1 cellular context compared by ENCODE assay signal in the genomic region with DNA sequence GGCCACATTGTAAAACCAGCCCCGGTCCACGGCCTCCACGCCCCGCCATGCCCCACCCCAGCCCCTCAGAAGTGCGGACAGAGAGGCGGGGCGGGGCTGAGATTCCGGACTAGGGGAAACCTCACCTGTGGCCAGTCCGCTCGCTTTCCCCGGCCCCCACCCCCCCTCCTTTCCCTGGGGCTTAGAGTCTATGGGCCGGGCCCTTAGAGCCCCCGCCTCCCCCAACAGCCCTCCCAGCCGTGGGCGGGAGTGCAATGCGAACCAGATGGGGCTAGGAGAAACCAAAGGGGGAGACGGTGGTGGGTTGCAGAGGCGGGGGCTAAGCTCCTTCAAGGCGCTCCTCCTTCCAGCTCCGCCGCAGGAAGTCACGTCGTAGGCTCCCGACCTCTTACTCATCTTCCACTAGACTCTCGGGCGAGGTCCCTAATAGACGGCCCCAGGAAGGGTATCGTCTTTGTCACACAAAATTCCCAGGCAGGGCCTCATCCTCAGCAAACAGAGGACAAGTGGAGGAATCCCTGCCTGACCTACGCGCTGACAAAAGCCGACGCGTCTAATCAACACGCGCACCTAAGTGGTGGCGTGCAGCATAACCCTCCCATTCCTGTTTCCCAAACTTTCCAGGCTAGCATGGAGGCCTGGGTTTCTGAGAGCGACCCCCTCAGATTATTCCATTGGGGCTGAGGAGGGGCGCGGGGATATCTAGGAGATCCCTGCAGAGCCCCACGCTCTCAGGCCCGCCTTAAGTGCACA.
A peak's percentile ranks its signal among the peaks of the same experiment; 100 is the strongest.
TF ChIP-seq lines count a peak whose summit lies in the region.

No MANE protein-coding gene starts in this region.

TF ChIP-seq in H1, 55 proteins besides CTCF, POLR2A, EP300 and RAD21:
- no peak for TF ChIP-seq RXRA (IDR thresholded peaks at IDR 0.05; ENCODE audit: insufficient read depth, low read depth, low read length)
- TF ChIP-seq EZH2 (IDR thresholded peaks at IDR 0.05; ENCODE audit: low read depth, low read length, severe bottlenecking): no peak
- TF ChIP-seq BRCA1 (IDR thresholded peaks at IDR 0.05; ENCODE audit: low read depth, low read length): no peak
- TF ChIP-seq TCF12 (IDR thresholded peaks at IDR 0.05; ENCODE audit: low read depth, low read length): no peak
- no peak for TF ChIP-seq BCL11A (IDR thresholded peaks at IDR 0.05; ENCODE audit: low read depth in 2 of 2, low read length in 2 of 2)
- TF ChIP-seq ATF2 (IDR thresholded peaks at IDR 0.05; ENCODE audit: low read length): no peak; the same call in 1 of the 2 replicates
- TF ChIP-seq POU5F1 (IDR thresholded peaks at IDR 0.05; ENCODE audit: low read depth, low read length): no peak
- TF ChIP-seq E2F6 (IDR thresholded peaks at IDR 0.05): no peak
- TF ChIP-seq SP4 (IDR thresholded peaks at IDR 0.05; ENCODE audit: low read length): no peak
- no peak for TF ChIP-seq SP1 (IDR thresholded peaks at IDR 0.05; ENCODE audit: low read depth, low read length)
- TF ChIP-seq KDM5A (IDR thresholded peaks at IDR 0.05; ENCODE audit: low read length): no peak
- TF ChIP-seq JUND (IDR thresholded peaks at IDR 0.05; ENCODE audit: low read length): no peak
- no peak for TF ChIP-seq ASH2L (IDR thresholded peaks at IDR 0.05; ENCODE audit: low read length)
- TF ChIP-seq CEBPB (IDR thresholded peaks at IDR 0.05; ENCODE audit: low read depth, low read length): no peak
- no peak for TF ChIP-seq MAFK (IDR thresholded peaks at IDR 0.05; ENCODE audit: low read depth, low read length)
- peak; percentile 42; the same call in 1 of the 2 replicates for TF ChIP-seq TAF1 (IDR thresholded peaks at IDR 0.05; ENCODE audit: low read depth, low read length)
- no peak for TF ChIP-seq TEAD4 (IDR thresholded peaks at IDR 0.05; ENCODE audit: low read depth, low read length)
- no peak for TF ChIP-seq CHD1 (IDR thresholded peaks at IDR 0.05; ENCODE audit: low read depth, low read length)
- no peak for TF ChIP-seq TAF7 (optimal IDR thresholded peaks at IDR 0.05; ENCODE audit: borderline replicate concordance, low read depth, low read length)
- no peak; the same call in 1 of the 2 replicates for TF ChIP-seq USF2 (IDR thresholded peaks at IDR 0.05; ENCODE audit: low read length)
- no peak for TF ChIP-seq KDM1A (IDR thresholded peaks at IDR 0.05; ENCODE audit: borderline replicate concordance, low read length)
- no peak for TF ChIP-seq CREB1 (IDR thresholded peaks at IDR 0.05)
- TF ChIP-seq SRF (IDR thresholded peaks at IDR 0.05; ENCODE audit: low read depth, low read length): no peak
- no peak for TF ChIP-seq JUN (IDR thresholded peaks at IDR 0.05; ENCODE audit: low read depth, low read length)
- TF ChIP-seq POLR2AphosphoS5 (IDR thresholded peaks at IDR 0.05; ENCODE audit: low read depth, low read length): peak; percentile 48; the same call in 1 of the 2 replicates
- TF ChIP-seq SIN3A (conservative IDR thresholded peaks at IDR 0.05 in 1 of 2, IDR thresholded peaks at IDR 0.05 in 1 of 2; ENCODE audit: low read depth in 1 of 2, low read length in 2 of 2): peak in 1 of 2 experiments; percentile 32; a peak in 1 of 4 replicates
- TF ChIP-seq ZNF274 (IDR thresholded peaks at IDR 0.05; ENCODE audit: borderline replicate concordance, extremely low read depth, low read length): no peak
- no peak for TF ChIP-seq YY1 (IDR thresholded peaks at IDR 0.05; ENCODE audit: low read depth, low read length)
- TF ChIP-seq, protein P1, sequence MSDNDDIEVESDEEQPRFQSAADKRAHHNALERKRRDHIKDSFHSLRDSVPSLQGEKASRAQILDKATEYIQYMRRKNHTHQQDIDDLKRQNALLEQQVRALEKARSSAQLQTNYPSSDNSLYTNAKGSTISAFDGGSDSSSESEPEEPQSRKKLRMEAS (IDR thresholded peaks at IDR 0.05): peak; percentile 5; the same call in 1 of the 2 replicates
- TF ChIP-seq RBBP5 (IDR thresholded peaks at IDR 0.05; ENCODE audit: borderline replicate concordance, low read depth, low read length): no peak
- no peak for TF ChIP-seq CHD2 (IDR thresholded peaks at IDR 0.05; ENCODE audit: low read length)
- no peak for TF ChIP-seq SIRT6 (IDR thresholded peaks at IDR 0.05; ENCODE audit: low read length)
- peak; percentile 40; the same call in 1 of the 2 replicates for TF ChIP-seq SUZ12 (IDR thresholded peaks at IDR 0.05; ENCODE audit: low read length)
- TF ChIP-seq CBX5 (IDR thresholded peaks at IDR 0.05; ENCODE audit: low read depth, low read length): no peak
- no peak for TF ChIP-seq NANOG (IDR thresholded peaks at IDR 0.05; ENCODE audit: insufficient read depth, low read depth, low read length, poor library complexity, severe bottlenecking)
- TF ChIP-seq GTF2F1 (IDR thresholded peaks at IDR 0.05; ENCODE audit: borderline replicate concordance, low read depth, low read length): no peak
- 0 out of 2 replicates have a peak, but pooled peaks have one; percentile 1 for TF ChIP-seq BACH1 (IDR thresholded peaks at IDR 0.05; ENCODE audit: low read length)
- TF ChIP-seq PHF8 (conservative IDR thresholded peaks at IDR 0.05; ENCODE audit: low read depth, low read length): no peak; the same call in 1 of the 2 replicates
- TF ChIP-seq, protein P2, sequence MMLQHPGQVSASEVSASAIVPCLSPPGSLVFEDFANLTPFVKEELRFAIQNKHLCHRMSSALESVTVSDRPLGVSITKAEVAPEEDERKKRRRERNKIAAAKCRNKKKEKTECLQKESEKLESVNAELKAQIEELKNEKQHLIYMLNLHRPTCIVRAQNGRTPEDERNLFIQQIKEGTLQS (IDR thresholded peaks at IDR 0.05; ENCODE audit: insufficient read depth, low read depth, low read length): no peak
- no peak for TF ChIP-seq RNF2 (IDR thresholded peaks at IDR 0.05; ENCODE audit: borderline replicate concordance, low read depth, low read length, missing control alignments, poor library complexity, severe bottlenecking)
- no peak for TF ChIP-seq SP2 (IDR thresholded peaks at IDR 0.05; ENCODE audit: low read length)
- no peak for TF ChIP-seq FOSL1 (IDR thresholded peaks at IDR 0.05; ENCODE audit: insufficient read depth, low read depth, low read length)
- no peak for TF ChIP-seq HDAC2 (IDR thresholded peaks at IDR 0.05; ENCODE audit: borderline replicate concordance in 1 of 2, low read depth in 2 of 2, low read length in 2 of 2)
- no peak for TF ChIP-seq KDM4A (IDR thresholded peaks at IDR 0.05; ENCODE audit: low read depth, low read length, severe bottlenecking)
- TF ChIP-seq RFX5 (IDR thresholded peaks at IDR 0.05; ENCODE audit: borderline replicate concordance, low read depth, low read length): no peak
- no peak for TF ChIP-seq NRF1 (IDR thresholded peaks at IDR 0.05; ENCODE audit: low read depth, low read length)
- TF ChIP-seq SIX5 (IDR thresholded peaks at IDR 0.05; ENCODE audit: low read depth, low read length): no peak
- no peak for TF ChIP-seq CBX8 (IDR thresholded peaks at IDR 0.05; ENCODE audit: borderline replicate concordance, low read depth, low read length)
- TF ChIP-seq HDAC6 (IDR thresholded peaks at IDR 0.05; ENCODE audit: low read depth, low read length): no peak
- TF ChIP-seq CTBP2 (IDR thresholded peaks at IDR 0.05; ENCODE audit: borderline replicate concordance, insufficient read depth, insufficient read length, low read length): no peak
- TF ChIP-seq SAP30 (IDR thresholded peaks at IDR 0.05; ENCODE audit: insufficient read depth, insufficient replicate concordance, low read length): peak; percentile 23
- peak; percentile 86 for TF ChIP-seq EGR1 (IDR thresholded peaks at IDR 0.05; ENCODE audit: borderline replicate concordance, low read depth, low read length)
- TF ChIP-seq GABPA (IDR thresholded peaks at IDR 0.05; ENCODE audit: borderline replicate concordance, insufficient read depth, low read length): no peak
- TF ChIP-seq TBP (IDR thresholded peaks at IDR 0.05; ENCODE audit: low read depth, low read length): peak; percentile 35; the same call in 1 of the 2 replicates
- TF ChIP-seq CHD7 (IDR thresholded peaks at IDR 0.05; ENCODE audit: insufficient replicate concordance, low read length): no peak
